8 cellular contexts compared by ENCODE assay signal in genomic region chr12:89351489-89352241, GRCh38. TPM values are rescaled to one million over a fixed set of nuclear protein-coding genes. Genes with fewer than 3 reads are reported as not detected.
DNase-seq lines count a peak whose midpoint lies in the region; ATAC-seq and TF ChIP-seq lines count a peak whose summit lies in the region.

No MANE protein-coding gene starts in this region.

- in situ Hi-C loops in Panc1 (cut with HindIII; ENCODE audit: low pct_unique_long_range_greater_than_20kb, low sequenced_read_pairs) = no loop called here

- CTCF ChIA-PET in Panc1 (lab: Charles Lee) = no interaction called here

- TF ChIP-seq EP300 in sigmoid colon (IDR thresholded peaks at IDR 0.05) = no peak

- H3K27ac ChIP-seq in Panc1 (ENCODE audit: low read length) = peak overlapping the region; percentile 86
- H3K27ac ChIP-seq in left ventricle myocardium inferior (replicated peaks) = peak overlapping the region; percentile 99
- peak overlapping the region; percentile 94 to 100 (median 95) for H3K27ac ChIP-seq in sigmoid colon

- peak overlapping the region; percentile 64 for H3K27ac Mint-ChIP-seq in activated naive CD8-positive, alpha-beta T cell

- H3K4me3 Mint-ChIP-seq in activated naive CD8-positive, alpha-beta T cell = peak overlapping the region; percentile 95

- no peaks in the 10 kb centered on the region for H3K9me3 Mint-ChIP-seq in activated naive CD8-positive, alpha-beta T cell (ENCODE audit: low read depth)

- TSS peak; percentile 93 for BruUV-seq in Panc1 (replicated peaks; lab: Mats Ljungman, UMichigan)

- H3K4me3 ChIP-seq in Panc1 (ENCODE audit: low read depth in 2 of 2, low read length in 2 of 2) (peak overlapping the region; percentile 86 to 88), left ventricle myocardium inferior (peak overlapping the region; percentile 89), sigmoid colon (peak overlapping the region; percentile 66 to 91 (median 87))

- intact Hi-C loops in Panc1 (cut with micrococcal nuclease; ENCODE audit: unreplicated experiment) (loop anchor here (2.0 to 10.0 kb wide), 4 partner anchors 111 to 334 kb away; partner anchors contain the start of gene GALNT4), left ventricle myocardium inferior (cut with micrococcal nuclease) (loop anchor here (5.0 to 10.0 kb wide), 2 partner anchors 103 to 299 kb away; no protein-coding TSS in a partner anchor), sigmoid colon (cut with DNase I) (loop anchor here (2.0 to 10.0 kb wide), 7 partner anchors 101 to 1207 kb away; partner anchors contain the start of genes ATP2B1, CEP290, POC1B and TMTC3)

- H3K4me1 Mint-ChIP-seq in activated naive CD8-positive, alpha-beta T cell (ENCODE audit: low read depth) = peaks cover 57% of the 10 kb centered on the region

- ATAC-seq in HG02571 (IDR thresholded peaks at IDR 0.05; ENCODE audit: unreplicated experiment) = peak; percentile 36
- peak; percentile 9; the same call in 1 of the 2 replicates for ATAC-seq in Panc1
- ATAC-seq in GM18861 (IDR thresholded peaks at IDR 0.05; ENCODE audit: unreplicated experiment) = no peak

- H3K36me3 ChIP-seq in Panc1 (ENCODE audit: control insufficient read depth, insufficient read depth, low read length) = peaks cover 4% of the 10 kb centered on the region; the same call in 1 of the 2 replicates
- H3K36me3 ChIP-seq in left ventricle myocardium inferior = peaks cover 21% of the 10 kb centered on the region
- H3K36me3 ChIP-seq in sigmoid colon = peaks cover 0 to 11% (median 0%) of the 10 kb centered on the region in 4 donors

- POLR2A ChIA-PET in Panc1 (lab: Charles Lee) = interaction anchor here (0.6 to 0.8 kb wide), 2 partner anchors 38 to 100 kb away, joined by 3 read pairs; no protein-coding TSS in a partner anchor

- 0% methylated on average over 87 of the region's 87 CpGs for WGBS in sigmoid colon, 2 donors

- peaks cover 2% of the 10 kb centered on the region for H3K27me3 Mint-ChIP-seq in activated naive CD8-positive, alpha-beta T cell

- H3K4me1 ChIP-seq in Panc1 (ENCODE audit: control insufficient read depth, insufficient read depth, low read length) (peaks cover 33% of the 10 kb centered on the region), left ventricle myocardium inferior (peaks cover 90% of the 10 kb centered on the region), sigmoid colon (peaks cover 0 to 39% (median 13%) of the 10 kb centered on the region in 4 donors)

- no peaks in the 10 kb centered on the region for H3K9me3 ChIP-seq in Panc1 (ENCODE audit: control insufficient read depth, insufficient read depth, low read depth, low read length)
- H3K9me3 ChIP-seq in left ventricle myocardium inferior (replicated peaks) = no peaks in the 10 kb centered on the region
- no peaks in the 10 kb centered on the region for H3K9me3 ChIP-seq in sigmoid colon

- no peaks in the 10 kb centered on the region for H3K36me3 Mint-ChIP-seq in activated naive CD8-positive, alpha-beta T cell

- DNase-seq in GM03348 (ENCODE audit: low spot score) = peak; percentile 57
- no peak for DNase-seq in Panc1 (ENCODE audit: low read depth, low spot score)
- DNase-seq in left ventricle myocardium inferior = peak; percentile 31
- DNase-seq in sigmoid colon = peak; percentile 71
- DNase-seq in midbrain (lab: John Stamatoyannopoulos, UW) = no peak

- no peak for TF ChIP-seq POLR2A in sigmoid colon (IDR thresholded peaks at IDR 0.05)

- TF ChIP-seq CTCF in Panc1 (IDR thresholded peaks at IDR 0.05) = no peak
- TF ChIP-seq CTCF in left ventricle myocardium inferior (IDR thresholded peaks at IDR 0.05; ENCODE audit: borderline replicate concordance) = no peak
- TF ChIP-seq CTCF in sigmoid colon (IDR thresholded peaks at IDR 0.05) = no peak

- no peaks in the 10 kb centered on the region for H3K27me3 ChIP-seq in Panc1 (ENCODE audit: control insufficient read depth, insufficient read depth, low read length)
- no peaks in the 10 kb centered on the region for H3K27me3 ChIP-seq in left ventricle myocardium inferior (ENCODE audit: low read depth)
- H3K27me3 ChIP-seq in sigmoid colon = no peaks in the 10 kb centered on the region

RNA-seq across cellular contexts. Expression of gene DUSP6, which starts 0.6 kb away (rescaled TPM):
- 20.3 TPM for total RNA-seq in Panc1 (2021; ENCODE audit: unreplicated experiment)
- polyA plus RNA-seq in Panc1 (2012; ENCODE audit: insufficient read length) = 21.9 TPM
- total RNA-seq in left ventricle myocardium inferior = 16.1 TPM
- total RNA-seq in sigmoid colon = 10 to 100 TPM; 31.0 to 36.4 (median 33.0) TPM
- polyA plus RNA-seq in sigmoid colon = 10 to 100 TPM; 27.0 to 39.7 (median 36.3) TPM

Comparison
In these comparisons a context has a peak if more than half of its experiments do, and no peak if none do; other contexts are left out.
1. DNase-seq: peak in GM03348 (single experiment), left ventricle myocardium inferior (single experiment) and sigmoid colon (single experiment); none in Panc1 (single experiment) and midbrain (single experiment).
2. Peak in every context shown above with its lines, with median percentiles within 50 percentile points of each other: H3K27ac ChIP-seq and H3K4me3 ChIP-seq.